8 cellular contexts compared by ENCODE assay signal in the genomic region with DNA sequence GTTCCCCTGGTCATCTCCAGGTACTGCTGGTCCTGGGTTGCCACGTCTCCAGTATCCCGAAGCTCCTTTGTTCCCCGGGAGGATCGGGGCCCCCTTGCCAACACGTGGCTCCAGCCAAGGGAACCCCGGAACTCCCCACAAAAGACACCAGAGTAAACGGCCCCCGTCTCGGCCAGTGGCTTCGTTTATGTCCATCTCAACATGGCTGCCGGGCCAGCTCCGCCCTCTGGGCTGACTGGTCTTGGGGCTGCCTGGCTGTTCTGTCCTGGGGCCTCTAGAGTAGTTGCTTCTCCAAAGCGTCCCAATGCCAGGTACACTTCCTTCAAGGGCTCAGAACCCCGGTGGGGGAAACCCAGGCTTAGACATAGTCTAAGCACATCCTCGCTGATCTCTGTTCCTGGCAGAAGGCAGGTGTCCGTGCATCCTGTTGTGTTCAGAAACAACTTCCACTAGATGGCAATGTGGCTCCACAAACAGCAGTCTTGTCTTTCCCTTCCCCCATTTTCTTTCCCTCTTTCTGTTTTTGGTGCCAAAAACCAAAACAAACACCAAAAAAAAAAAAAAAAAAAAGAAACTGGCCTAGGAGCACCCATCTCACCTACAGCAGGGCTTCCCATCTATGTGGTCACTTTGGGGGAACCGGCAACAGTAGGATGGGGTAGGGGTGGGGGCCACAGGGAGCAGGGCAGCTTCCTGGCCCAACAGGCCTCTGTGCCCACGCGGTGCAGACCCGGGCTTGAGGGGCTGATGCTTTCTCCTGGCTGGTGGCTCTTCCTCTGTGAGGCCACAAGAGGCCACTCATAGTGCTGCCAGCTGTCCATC. TPM values are rescaled to one million over a fixed set of nuclear protein-coding genes. Genes with fewer than 3 reads are reported as not detected.
A peak's percentile ranks its signal among the peaks of the same experiment; 100 is the strongest.
DNase-seq lines count a peak whose midpoint lies in the region; ATAC-seq and TF ChIP-seq lines count a peak whose summit lies in the region.

No MANE protein-coding gene starts in this region.

- H3K27me3 ChIP-seq in liver (ENCODE audit: control insufficient read depth in 4 of 4, insufficient read depth in 4 of 4, low read length in 3 of 4), result no peaks in the 10 kb centered on the region

- H3K36me3 Mint-ChIP-seq in T-helper 2 cell treated with Interferon-gamma antibody and Interleukin-4, amounts not matched to agents 5 μg/mL and 100 μg/mL, for 36 hours (ENCODE audit: low read depth), result peaks cover 7% of the 10 kb centered on the region

- peaks cover 0 to 2% (median 0%) of the 10 kb centered on the region in 4 donors for H3K36me3 ChIP-seq in liver (ENCODE audit: control insufficient read depth in 4 of 4, insufficient read depth in 3 of 4, low read depth in 1 of 4, low read length in 3 of 4)

- TF ChIP-seq RAD21 in liver (IDR thresholded peaks at IDR 0.05), result peak; percentile 83 to 90

- no peaks in the 10 kb centered on the region for H3K27me3 Mint-ChIP-seq in T-helper 2 cell treated with Interferon-gamma antibody and Interleukin-4, amounts not matched to agents 5 μg/mL and 100 μg/mL, for 36 hours (ENCODE audit: low read depth)

- peak overlapping the region; percentile 50 to 88 (median 86) for H3K4me3 ChIP-seq in liver (ENCODE audit: low read depth in 1 of 3, low read length in 3 of 3)

- H3K4me1 Mint-ChIP-seq in T-helper 2 cell treated with Interferon-gamma antibody and Interleukin-4, amounts not matched to agents 5 μg/mL and 100 μg/mL, for 36 hours (ENCODE audit: low read depth), result peaks cover 42% of the 10 kb centered on the region

- DNase-seq in activated naive CD4-positive, alpha-beta T cell treated with Interleukin-2 at 50 U/mL for 16 hours, result peak; percentile 57
- no peak for DNase-seq in activated naive CD4-positive, alpha-beta T cell (lab: John Stamatoyannopoulos, UW)
- peak; percentile 45 for DNase-seq in T-helper 2 cell treated with Interferon-gamma antibody and Interleukin-4, amounts not matched to agents 5 μg/mL and 100 μg/mL, for 36 hours (ENCODE audit: low spot score)
- DNase-seq in cerebellar cortex (ENCODE audit: low spot score) (peak; percentile 87), HUDEP-2 (lab: John Stamatoyannopoulos, UW; ENCODE audit: unreplicated experiment in 76 of 76) (no peak)
- DNase-seq in stimulated activated CD8-positive, alpha-beta memory T cell treated with anti-CD3 and anti-CD28 coated beads, Interleukin-12 subunit alpha, Interleukin-12 subunit beta, amount 100 ng/mL, for 4 hours (ENCODE audit: low read depth), result peak; percentile 50

- peak overlapping the region; percentile 94 for H3K27ac Mint-ChIP-seq in T-helper 2 cell treated with Interferon-gamma antibody and Interleukin-4, amounts not matched to agents 5 μg/mL and 100 μg/mL, for 36 hours

- peak overlapping the region in 1 of 2 donors; percentile 33 for H3K9ac ChIP-seq in liver (ENCODE audit: low read depth in 1 of 2, low read length in 2 of 2)

- H3K9me3 Mint-ChIP-seq in T-helper 2 cell treated with Interferon-gamma antibody and Interleukin-4, amounts not matched to agents 5 μg/mL and 100 μg/mL, for 36 hours, result no peaks in the 10 kb centered on the region

- peak; percentile 80 for TF ChIP-seq CTCF in liver (IDR thresholded peaks at IDR 0.05; ENCODE audit: low read depth, low read length, missing input control)

- H3K4me1 ChIP-seq in liver (ENCODE audit: control insufficient read depth in 4 of 4, insufficient read depth in 4 of 4, low read length in 3 of 4), result peaks cover 0 to 54% (median 38%) of the 10 kb centered on the region in 4 donors

- peak; percentile 41 for ATAC-seq in HG03097 (IDR thresholded peaks at IDR 0.05; ENCODE audit: low FRiP score, unreplicated experiment)

- peak overlapping the region; percentile 62 to 81 for H3K27ac ChIP-seq in liver (ENCODE audit: low read depth in 1 of 2, low read length in 2 of 2)

- WGBS in liver, result 30% methylated on average over 20 of the region's 20 CpGs

- H3K9me3 ChIP-seq in liver (ENCODE audit: control insufficient read depth in 4 of 4, low read length in 3 of 4), result no peaks in the 10 kb centered on the region

- H3K4me3 Mint-ChIP-seq in T-helper 2 cell treated with Interferon-gamma antibody and Interleukin-4, amounts not matched to agents 5 μg/mL and 100 μg/mL, for 36 hours, result peak overlapping the region; percentile 82

TF ChIP-seq in liver, 16 proteins besides CTCF, POLR2A, EP300 and RAD21:
- TF ChIP-seq RXRA (IDR thresholded peaks at IDR 0.05) (peak in 1 of 2 donors; percentile 20), NR2F2 (IDR thresholded peaks at IDR 0.05) (no peak), FOXA1 (IDR thresholded peaks at IDR 0.05) (no peak), GABPA (IDR thresholded peaks at IDR 0.05 in 1 of 2, conservative IDR thresholded peaks at IDR 0.05 in 1 of 2) (no peak), EGR1 (IDR thresholded peaks at IDR 0.05; ENCODE audit: low read depth in 2 of 2) (no peak), JUND (IDR thresholded peaks at IDR 0.05) (no peak), TAF1 (conservative IDR thresholded peaks at IDR 0.05) (no peak), HNF4G (IDR thresholded peaks at IDR 0.05) (no peak), HNF4A (conservative IDR thresholded peaks at IDR 0.05) (no peak), SP1 (IDR thresholded peaks at IDR 0.05) (no peak), FOXA2 (IDR thresholded peaks at IDR 0.05) (no peak), YY1 (IDR thresholded peaks at IDR 0.05) (peak; percentile 85)
- TF ChIP-seq, protein P1, sequence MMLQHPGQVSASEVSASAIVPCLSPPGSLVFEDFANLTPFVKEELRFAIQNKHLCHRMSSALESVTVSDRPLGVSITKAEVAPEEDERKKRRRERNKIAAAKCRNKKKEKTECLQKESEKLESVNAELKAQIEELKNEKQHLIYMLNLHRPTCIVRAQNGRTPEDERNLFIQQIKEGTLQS (IDR thresholded peaks at IDR 0.05), result no peak
- TF ChIP-seq, protein P2, sequence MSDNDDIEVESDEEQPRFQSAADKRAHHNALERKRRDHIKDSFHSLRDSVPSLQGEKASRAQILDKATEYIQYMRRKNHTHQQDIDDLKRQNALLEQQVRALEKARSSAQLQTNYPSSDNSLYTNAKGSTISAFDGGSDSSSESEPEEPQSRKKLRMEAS (IDR thresholded peaks at IDR 0.05), result no peak
- TF ChIP-seq, protein P3, sequence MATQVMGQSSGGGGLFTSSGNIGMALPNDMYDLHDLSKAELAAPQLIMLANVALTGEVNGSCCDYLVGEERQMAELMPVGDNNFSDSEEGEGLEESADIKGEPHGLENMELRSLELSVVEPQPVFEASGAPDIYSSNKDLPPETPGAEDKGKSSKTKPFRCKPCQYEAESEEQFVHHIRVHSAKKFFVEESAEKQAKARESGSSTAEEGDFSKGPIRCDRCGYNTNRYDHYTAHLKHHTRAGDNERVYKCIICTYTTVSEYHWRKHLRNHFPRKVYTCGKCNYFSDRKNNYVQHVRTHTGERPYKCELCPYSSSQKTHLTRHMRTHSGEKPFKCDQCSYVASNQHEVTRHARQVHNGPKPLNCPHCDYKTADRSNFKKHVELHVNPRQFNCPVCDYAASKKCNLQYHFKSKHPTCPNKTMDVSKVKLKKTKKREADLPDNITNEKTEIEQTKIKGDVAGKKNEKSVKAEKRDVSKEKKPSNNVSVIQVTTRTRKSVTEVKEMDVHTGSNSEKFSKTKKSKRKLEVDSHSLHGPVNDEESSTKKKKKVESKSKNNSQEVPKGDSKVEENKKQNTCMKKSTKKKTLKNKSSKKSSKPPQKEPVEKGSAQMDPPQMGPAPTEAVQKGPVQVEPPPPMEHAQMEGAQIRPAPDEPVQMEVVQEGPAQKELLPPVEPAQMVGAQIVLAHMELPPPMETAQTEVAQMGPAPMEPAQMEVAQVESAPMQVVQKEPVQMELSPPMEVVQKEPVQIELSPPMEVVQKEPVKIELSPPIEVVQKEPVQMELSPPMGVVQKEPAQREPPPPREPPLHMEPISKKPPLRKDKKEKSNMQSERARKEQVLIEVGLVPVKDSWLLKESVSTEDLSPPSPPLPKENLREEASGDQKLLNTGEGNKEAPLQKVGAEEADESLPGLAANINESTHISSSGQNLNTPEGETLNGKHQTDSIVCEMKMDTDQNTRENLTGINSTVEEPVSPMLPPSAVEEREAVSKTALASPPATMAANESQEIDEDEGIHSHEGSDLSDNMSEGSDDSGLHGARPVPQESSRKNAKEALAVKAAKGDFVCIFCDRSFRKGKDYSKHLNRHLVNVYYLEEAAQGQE (IDR thresholded peaks at IDR 0.05), result no peak
- TF ChIP-seq, protein P4, sequence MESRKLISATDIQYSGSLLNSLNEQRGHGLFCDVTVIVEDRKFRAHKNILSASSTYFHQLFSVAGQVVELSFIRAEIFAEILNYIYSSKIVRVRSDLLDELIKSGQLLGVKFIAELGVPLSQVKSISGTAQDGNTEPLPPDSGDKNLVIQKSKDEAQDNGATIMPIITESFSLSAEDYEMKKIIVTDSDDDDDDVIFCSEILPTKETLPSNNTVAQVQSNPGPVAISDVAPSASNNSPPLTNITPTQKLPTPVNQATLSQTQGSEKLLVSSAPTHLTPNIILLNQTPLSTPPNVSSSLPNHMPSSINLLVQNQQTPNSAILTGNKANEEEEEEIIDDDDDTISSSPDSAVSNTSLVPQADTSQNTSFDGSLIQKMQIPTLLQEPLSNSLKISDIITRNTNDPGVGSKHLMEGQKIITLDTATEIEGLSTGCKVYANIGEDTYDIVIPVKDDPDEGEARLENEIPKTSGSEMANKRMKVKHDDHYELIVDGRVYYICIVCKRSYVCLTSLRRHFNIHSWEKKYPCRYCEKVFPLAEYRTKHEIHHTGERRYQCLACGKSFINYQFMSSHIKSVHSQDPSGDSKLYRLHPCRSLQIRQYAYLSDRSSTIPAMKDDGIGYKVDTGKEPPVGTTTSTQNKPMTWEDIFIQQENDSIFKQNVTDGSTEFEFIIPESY (IDR thresholded peaks at IDR 0.05), result peak; percentile 27
TF ChIP-seq in liver: peak in this region for 3.

RNA-seq across cellular contexts. Expression of a gene that starts 35.3 kb away (rescaled TPM):
- total RNA-seq in liver, result 1 to 10 TPM in 1 of 2 donors, under 1 TPM in 1; 0.84 to 3.5 TPM
- 10 to 100 TPM in 1 of 2 donors, 1 to 10 TPM in 1; 7.0 to 10.4 TPM for polyA plus RNA-seq in liver

Comparison
In these comparisons a context has a peak if more than half of its experiments do, and no peak if none do; other contexts are left out.
1. DNase-seq: peak in activated naive CD4-positive, alpha-beta T cell treated with Interleukin-2 at 50 U/mL for 16 hours (single experiment), T-helper 2 cell treated with Interferon-gamma antibody and Interleukin-4, amounts not matched to agents 5 μg/mL and 100 μg/mL, for 36 hours (single experiment), cerebellar cortex (single experiment) and stimulated activated CD8-positive, alpha-beta memory T cell treated with anti-CD3 and anti-CD28 coated beads, Interleukin-12 subunit alpha, Interleukin-12 subunit beta, amount 100 ng/mL, for 4 hours (single experiment); none in activated naive CD4-positive, alpha-beta T cell (0 of 4) and HUDEP-2 (0 of 76).